Comparison of ENCODE assay signal across 25 cellular contexts in genomic region chr1:246797157-246797556, GRCh38.
"Had no signal": no experiment of that assay in that cellular context is flagged by ENCODE, and none has a peak within 500 bp of the region (broad histone marks: within the 10 kb centered on the region; RNA-seq: fewer than 3 reads in every experiment).

No MANE protein-coding gene starts in this region.

- H3K4me3 ChIP-seq: colonic mucosa, esophagus squamous epithelium, gastroesophageal sphincter, heart left ventricle, lower lobe of right lung, mucosa of descending colon had no signal

- H3K27me3 ChIP-seq: colonic mucosa had no signal

- H3K27ac ChIP-seq: colonic mucosa, epithelial cell of prostate, esophagus squamous epithelium, gastroesophageal sphincter, lower lobe of right lung had no signal

- DNase-seq: colonic mucosa; cortex of kidney; effector CD8-positive, alpha-beta T cell; effector memory CD8-positive, alpha-beta T cell; endodermal cell; erythroblast; esophagus squamous epithelium; foreskin fibroblast; foreskin melanocyte; heart left ventricle; hippocampal formation; kidney glomerular epithelial cell; left colon; left ventricle myocardium superior; lower lobe of right lung; mesenchymal stem cell; mucosa of descending colon; naive B cell had no signal

- H3K9me3 ChIP-seq: colonic mucosa, esophagus squamous epithelium, gastroesophageal sphincter, heart left ventricle, lower lobe of right lung, mucosa of descending colon had no signal

- H3K4me1 ChIP-seq: colonic mucosa, lower lobe of right lung had no signal

- ATAC-seq: effector memory CD8-positive, alpha-beta T cell; esophagus mucosa; gastroesophageal sphincter; heart left ventricle; left colon; left lobe of liver; left ventricle myocardium superior; lower lobe of right lung; mucosa of descending colon had no signal

- FAIRE-seq: endometrium, islet of Langerhans, keratinocyte had no signal

- H3K36me3 ChIP-seq: colonic mucosa, esophagus squamous epithelium, gastroesophageal sphincter, heart left ventricle, lower lobe of right lung had no signal
